Comparison of ENCODE assay signal across 1 cellular context in the genomic region with DNA sequence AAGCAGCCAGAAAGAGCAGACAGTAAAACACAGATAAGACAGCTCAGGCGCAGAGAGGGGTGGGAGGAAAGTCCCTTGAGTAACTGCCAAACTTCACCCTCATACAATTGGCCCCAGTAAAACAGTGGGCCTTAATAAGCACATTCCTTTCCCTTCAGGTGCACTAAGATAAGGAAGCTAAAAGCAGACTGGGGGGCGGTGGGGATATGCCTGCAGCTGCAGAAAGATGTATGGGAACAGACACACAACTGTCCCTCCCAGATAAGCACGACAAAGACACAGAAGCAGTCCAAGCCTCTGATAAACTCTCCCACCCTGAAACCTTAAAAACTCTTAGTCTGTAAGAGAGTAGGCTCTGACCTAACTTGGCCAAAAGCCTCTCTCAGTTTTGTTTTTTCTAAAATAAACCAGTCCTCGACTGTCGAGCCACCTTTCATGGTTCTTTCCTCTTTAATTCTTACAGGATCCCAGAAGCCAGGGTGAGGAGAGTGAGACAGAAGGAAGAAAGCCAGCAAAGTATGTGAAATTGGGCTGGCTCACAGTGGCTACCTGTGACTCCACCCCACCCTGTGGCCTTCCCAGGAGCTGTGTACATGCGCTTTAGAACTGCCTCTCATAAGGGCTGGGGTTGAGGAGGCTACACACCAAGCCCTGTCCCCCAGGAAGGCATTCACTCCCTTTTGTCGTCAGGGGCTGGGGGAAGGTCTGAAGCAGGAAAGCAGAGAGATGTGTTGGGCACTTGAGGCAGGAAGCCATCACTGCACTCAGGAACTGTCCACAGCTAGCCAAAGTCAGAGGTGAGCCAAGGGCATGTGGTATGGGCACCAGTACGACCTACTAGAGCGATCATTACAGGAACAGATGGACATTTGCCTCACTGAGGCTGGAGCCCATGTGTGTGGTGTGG.
TF ChIP-seq lines count a peak whose summit lies in the region.

No MANE protein-coding gene starts in this region.

TF ChIP-seq in K562, 482 proteins besides CTCF, POLR2A, EP300 and RAD21 (continued from another document and continues in another):
- TF ChIP-seq, protein P1, sequence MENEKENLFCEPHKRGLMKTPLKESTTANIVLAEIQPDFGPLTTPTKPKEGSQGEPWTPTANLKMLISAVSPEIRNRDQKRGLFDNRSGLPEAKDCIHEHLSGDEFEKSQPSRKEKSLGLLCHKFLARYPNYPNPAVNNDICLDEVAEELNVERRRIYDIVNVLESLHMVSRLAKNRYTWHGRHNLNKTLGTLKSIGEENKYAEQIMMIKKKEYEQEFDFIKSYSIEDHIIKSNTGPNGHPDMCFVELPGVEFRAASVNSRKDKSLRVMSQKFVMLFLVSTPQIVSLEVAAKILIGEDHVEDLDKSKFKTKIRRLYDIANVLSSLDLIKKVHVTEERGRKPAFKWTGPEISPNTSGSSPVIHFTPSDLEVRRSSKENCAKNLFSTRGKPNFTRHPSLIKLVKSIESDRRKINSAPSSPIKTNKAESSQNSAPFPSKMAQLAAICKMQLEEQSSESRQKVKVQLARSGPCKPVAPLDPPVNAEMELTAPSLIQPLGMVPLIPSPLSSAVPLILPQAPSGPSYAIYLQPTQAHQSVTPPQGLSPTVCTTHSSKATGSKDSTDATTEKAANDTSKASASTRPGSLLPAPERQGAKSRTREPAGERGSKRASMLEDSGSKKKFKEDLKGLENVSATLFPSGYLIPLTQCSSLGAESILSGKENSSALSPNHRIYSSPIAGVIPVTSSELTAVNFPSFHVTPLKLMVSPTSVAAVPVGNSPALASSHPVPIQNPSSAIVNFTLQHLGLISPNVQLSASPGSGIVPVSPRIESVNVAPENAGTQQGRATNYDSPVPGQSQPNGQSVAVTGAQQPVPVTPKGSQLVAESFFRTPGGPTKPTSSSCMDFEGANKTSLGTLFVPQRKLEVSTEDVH (IDR thresholded peaks at IDR 0.05; ENCODE audit: low read depth, partially characterized antibody), result peak; percentile 62
- peak in 1 of 2 experiments; percentile 62; a peak in 1 of 4 replicates for TF ChIP-seq SRF (CRISPR knock-in tag; IDR thresholded peaks at IDR 0.05)
- TF ChIP-seq, protein P2, sequence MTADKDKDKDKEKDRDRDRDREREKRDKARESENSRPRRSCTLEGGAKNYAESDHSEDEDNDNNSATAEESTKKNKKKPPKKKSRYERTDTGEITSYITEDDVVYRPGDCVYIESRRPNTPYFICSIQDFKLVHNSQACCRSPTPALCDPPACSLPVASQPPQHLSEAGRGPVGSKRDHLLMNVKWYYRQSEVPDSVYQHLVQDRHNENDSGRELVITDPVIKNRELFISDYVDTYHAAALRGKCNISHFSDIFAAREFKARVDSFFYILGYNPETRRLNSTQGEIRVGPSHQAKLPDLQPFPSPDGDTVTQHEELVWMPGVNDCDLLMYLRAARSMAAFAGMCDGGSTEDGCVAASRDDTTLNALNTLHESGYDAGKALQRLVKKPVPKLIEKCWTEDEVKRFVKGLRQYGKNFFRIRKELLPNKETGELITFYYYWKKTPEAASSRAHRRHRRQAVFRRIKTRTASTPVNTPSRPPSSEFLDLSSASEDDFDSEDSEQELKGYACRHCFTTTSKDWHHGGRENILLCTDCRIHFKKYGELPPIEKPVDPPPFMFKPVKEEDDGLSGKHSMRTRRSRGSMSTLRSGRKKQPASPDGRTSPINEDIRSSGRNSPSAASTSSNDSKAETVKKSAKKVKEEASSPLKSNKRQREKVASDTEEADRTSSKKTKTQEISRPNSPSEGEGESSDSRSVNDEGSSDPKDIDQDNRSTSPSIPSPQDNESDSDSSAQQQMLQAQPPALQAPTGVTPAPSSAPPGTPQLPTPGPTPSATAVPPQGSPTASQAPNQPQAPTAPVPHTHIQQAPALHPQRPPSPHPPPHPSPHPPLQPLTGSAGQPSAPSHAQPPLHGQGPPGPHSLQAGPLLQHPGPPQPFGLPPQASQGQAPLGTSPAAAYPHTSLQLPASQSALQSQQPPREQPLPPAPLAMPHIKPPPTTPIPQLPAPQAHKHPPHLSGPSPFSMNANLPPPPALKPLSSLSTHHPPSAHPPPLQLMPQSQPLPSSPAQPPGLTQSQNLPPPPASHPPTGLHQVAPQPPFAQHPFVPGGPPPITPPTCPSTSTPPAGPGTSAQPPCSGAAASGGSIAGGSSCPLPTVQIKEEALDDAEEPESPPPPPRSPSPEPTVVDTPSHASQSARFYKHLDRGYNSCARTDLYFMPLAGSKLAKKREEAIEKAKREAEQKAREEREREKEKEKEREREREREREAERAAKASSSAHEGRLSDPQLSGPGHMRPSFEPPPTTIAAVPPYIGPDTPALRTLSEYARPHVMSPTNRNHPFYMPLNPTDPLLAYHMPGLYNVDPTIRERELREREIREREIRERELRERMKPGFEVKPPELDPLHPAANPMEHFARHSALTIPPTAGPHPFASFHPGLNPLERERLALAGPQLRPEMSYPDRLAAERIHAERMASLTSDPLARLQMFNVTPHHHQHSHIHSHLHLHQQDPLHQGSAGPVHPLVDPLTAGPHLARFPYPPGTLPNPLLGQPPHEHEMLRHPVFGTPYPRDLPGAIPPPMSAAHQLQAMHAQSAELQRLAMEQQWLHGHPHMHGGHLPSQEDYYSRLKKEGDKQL (CRISPR knock-in tag; IDR thresholded peaks at IDR 0.05; ENCODE audit: borderline replicate concordance), result no peak
- TF ChIP-seq TAL1 (IDR thresholded peaks at IDR 0.05), result peak; percentile 100
- TF ChIP-seq CBFA2T2 (conservative IDR thresholded peaks at IDR 0.05), result peak; percentile 100
- TF ChIP-seq BMI1 (IDR thresholded peaks at IDR 0.05; ENCODE audit: low read length), result no peak
- TF ChIP-seq RAD51 (IDR thresholded peaks at IDR 0.05; ENCODE audit: borderline replicate concordance, low read depth), result peak; percentile 58; the same call in 1 of the 2 replicates
- TF ChIP-seq JUND (IDR thresholded peaks at IDR 0.05; ENCODE audit: borderline replicate concordance, low read depth, low read length), result peak; percentile 74
- peak; percentile 79; the same call in 1 of the 3 replicates for TF ChIP-seq JUND (tag; IDR thresholded peaks at IDR 0.05; ENCODE audit: borderline replicate concordance, low read depth, low read length)
- no peak for TF ChIP-seq HNRNPUL1 (IDR thresholded peaks at IDR 0.05; ENCODE audit: low read length)
- peak; percentile 96 for TF ChIP-seq FOXJ2 (tag; IDR thresholded peaks at IDR 0.05)
- peak; percentile 100 for TF ChIP-seq MTA2 (IDR thresholded peaks at IDR 0.05; ENCODE audit: low read depth)
- peak; percentile 41; the same call in 1 of the 2 replicates for TF ChIP-seq RB1 (IDR thresholded peaks at IDR 0.05; ENCODE audit: low read depth)
- TF ChIP-seq, protein P3, sequence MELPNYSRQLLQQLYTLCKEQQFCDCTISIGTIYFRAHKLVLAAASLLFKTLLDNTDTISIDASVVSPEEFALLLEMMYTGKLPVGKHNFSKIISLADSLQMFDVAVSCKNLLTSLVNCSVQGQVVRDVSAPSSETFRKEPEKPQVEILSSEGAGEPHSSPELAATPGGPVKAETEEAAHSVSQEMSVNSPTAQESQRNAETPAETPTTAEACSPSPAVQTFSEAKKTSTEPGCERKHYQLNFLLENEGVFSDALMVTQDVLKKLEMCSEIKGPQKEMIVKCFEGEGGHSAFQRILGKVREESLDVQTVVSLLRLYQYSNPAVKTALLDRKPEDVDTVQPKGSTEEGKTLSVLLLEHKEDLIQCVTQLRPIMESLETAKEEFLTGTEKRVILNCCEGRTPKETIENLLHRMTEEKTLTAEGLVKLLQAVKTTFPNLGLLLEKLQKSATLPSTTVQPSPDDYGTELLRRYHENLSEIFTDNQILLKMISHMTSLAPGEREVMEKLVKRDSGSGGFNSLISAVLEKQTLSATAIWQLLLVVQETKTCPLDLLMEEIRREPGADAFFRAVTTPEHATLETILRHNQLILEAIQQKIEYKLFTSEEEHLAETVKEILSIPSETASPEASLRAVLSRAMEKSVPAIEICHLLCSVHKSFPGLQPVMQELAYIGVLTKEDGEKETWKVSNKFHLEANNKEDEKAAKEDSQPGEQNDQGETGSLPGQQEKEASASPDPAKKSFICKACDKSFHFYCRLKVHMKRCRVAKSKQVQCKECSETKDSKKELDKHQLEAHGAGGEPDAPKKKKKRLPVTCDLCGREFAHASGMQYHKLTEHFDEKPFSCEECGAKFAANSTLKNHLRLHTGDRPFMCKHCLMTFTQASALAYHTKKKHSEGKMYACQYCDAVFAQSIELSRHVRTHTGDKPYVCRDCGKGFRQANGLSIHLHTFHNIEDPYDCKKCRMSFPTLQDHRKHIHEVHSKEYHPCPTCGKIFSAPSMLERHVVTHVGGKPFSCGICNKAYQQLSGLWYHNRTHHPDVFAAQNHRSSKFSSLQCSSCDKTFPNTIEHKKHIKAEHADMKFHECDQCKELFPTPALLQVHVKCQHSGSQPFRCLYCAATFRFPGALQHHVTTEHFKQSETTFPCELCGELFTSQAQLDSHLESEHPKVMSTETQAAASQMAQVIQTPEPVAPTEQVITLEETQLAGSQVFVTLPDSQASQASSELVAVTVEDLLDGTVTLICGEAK (IDR thresholded peaks at IDR 0.05), result 0 out of 2 replicates have a peak, but pooled peaks have one; percentile 31
- TF ChIP-seq, protein P3 (CRISPR knock-in tag; IDR thresholded peaks at IDR 0.05), result no peak
- TF ChIP-seq, protein P4, sequence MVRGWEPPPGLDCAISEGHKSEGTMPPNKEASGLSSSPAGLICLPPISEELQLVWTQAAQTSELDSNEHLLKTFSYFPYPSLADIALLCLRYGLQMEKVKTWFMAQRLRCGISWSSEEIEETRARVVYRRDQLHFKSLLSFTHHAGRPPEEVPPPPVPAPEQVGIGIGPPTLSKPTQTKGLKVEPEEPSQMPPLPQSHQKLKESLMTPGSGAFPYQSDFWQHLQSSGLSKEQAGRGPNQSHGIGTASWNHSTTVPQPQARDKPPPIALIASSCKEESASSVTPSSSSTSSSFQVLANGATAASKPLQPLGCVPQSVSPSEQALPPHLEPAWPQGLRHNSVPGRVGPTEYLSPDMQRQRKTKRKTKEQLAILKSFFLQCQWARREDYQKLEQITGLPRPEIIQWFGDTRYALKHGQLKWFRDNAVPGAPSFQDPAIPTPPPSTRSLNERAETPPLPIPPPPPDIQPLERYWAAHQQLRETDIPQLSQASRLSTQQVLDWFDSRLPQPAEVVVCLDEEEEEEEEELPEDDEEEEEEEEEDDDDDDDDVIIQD (CRISPR knock-in tag; IDR thresholded peaks at IDR 0.05), result no peak
- TF ChIP-seq CBX5 (IDR thresholded peaks at IDR 0.05; ENCODE audit: borderline replicate concordance, low read depth), result no peak
- peak; percentile 92 for TF ChIP-seq MTA1 (IDR thresholded peaks at IDR 0.05; ENCODE audit: borderline replicate concordance)
- peak; percentile 74; the same call in 1 of the 2 replicates for TF ChIP-seq ZBTB17 (CRISPR knock-in tag; IDR thresholded peaks at IDR 0.05)
- TF ChIP-seq ZEB2 (IDR thresholded peaks at IDR 0.05), result peak; percentile 98
- TF ChIP-seq CHD4 (IDR thresholded peaks at IDR 0.05; ENCODE audit: insufficient read depth, insufficient replicate concordance, low read depth, low read length, poor library complexity, severe bottlenecking), result no peak
- TF ChIP-seq, protein P5, sequence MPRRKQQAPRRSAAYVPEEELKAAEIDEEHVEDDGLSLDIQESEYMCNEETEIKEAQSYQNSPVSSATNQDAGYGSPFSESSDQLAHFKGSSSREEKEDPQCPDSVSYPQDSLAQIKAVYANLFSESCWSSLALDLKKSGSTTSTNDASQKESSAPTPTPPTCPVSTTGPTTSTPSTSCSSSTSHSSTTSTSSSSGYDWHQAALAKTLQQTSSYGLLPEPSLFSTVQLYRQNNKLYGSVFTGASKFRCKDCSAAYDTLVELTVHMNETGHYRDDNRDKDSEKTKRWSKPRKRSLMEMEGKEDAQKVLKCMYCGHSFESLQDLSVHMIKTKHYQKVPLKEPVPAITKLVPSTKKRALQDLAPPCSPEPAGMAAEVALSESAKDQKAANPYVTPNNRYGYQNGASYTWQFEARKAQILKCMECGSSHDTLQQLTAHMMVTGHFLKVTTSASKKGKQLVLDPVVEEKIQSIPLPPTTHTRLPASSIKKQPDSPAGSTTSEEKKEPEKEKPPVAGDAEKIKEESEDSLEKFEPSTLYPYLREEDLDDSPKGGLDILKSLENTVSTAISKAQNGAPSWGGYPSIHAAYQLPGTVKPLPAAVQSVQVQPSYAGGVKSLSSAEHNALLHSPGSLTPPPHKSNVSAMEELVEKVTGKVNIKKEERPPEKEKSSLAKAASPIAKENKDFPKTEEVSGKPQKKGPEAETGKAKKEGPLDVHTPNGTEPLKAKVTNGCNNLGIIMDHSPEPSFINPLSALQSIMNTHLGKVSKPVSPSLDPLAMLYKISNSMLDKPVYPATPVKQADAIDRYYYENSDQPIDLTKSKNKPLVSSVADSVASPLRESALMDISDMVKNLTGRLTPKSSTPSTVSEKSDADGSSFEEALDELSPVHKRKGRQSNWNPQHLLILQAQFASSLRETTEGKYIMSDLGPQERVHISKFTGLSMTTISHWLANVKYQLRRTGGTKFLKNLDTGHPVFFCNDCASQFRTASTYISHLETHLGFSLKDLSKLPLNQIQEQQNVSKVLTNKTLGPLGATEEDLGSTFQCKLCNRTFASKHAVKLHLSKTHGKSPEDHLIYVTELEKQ (CRISPR knock-in tag; IDR thresholded peaks at IDR 0.05), result 0 out of 2 replicates have a peak, but pooled peaks have one; percentile 34
- peak; percentile 63 for TF ChIP-seq HMGN3 (IDR thresholded peaks at IDR 0.05; ENCODE audit: borderline replicate concordance, extremely low read depth, insufficient read length, low read depth, low read length)
- TF ChIP-seq LCOR (CRISPR knock-in tag; IDR thresholded peaks at IDR 0.05), result peak; percentile 89
- no peak for TF ChIP-seq NELFE (IDR thresholded peaks at IDR 0.05; ENCODE audit: insufficient read depth, insufficient read length)
- TF ChIP-seq DPF2 (IDR thresholded peaks at IDR 0.05), result peak; percentile 98
- TF ChIP-seq, protein P6, sequence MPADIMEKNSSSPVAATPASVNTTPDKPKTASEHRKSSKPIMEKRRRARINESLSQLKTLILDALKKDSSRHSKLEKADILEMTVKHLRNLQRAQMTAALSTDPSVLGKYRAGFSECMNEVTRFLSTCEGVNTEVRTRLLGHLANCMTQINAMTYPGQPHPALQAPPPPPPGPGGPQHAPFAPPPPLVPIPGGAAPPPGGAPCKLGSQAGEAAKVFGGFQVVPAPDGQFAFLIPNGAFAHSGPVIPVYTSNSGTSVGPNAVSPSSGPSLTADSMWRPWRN (IDR thresholded peaks at IDR 0.05; ENCODE audit: low read depth), result peak; percentile 98
